ENCODE assay signal across 1 cellular context in genomic region chr19:5691930-5692784, GRCh38.
TF ChIP-seq lines count a peak whose summit lies in the region.

No MANE protein-coding gene starts in this region.

TF ChIP-seq in K562, 482 proteins besides CTCF, POLR2A, EP300 and RAD21 (continued from another document and continues in another):
- TF ChIP-seq ZNF280B (CRISPR knock-in tag; IDR thresholded peaks at IDR 0.05): no peak
- no peak for TF ChIP-seq KDM5B (IDR thresholded peaks at IDR 0.05; ENCODE audit: insufficient replicate concordance, low read depth, low read length)
- no peak for TF ChIP-seq ZKSCAN1 (IDR thresholded peaks at IDR 0.05; ENCODE audit: low read depth, low read length)
- TF ChIP-seq SNIP1 (IDR thresholded peaks at IDR 0.05; ENCODE audit: low read depth): no peak
- no peak for TF ChIP-seq TSC22D4 (tag; IDR thresholded peaks at IDR 0.05)
- TF ChIP-seq USF1 (CRISPR knock-in tag; IDR thresholded peaks at IDR 0.05): no peak
- peak; percentile 50 for TF ChIP-seq SNRNP70 (optimal IDR thresholded peaks at IDR 0.05; ENCODE audit: low read depth, low read length)
- TF ChIP-seq UBTF (IDR thresholded peaks at IDR 0.05; ENCODE audit: borderline replicate concordance in 1 of 2, low read depth in 2 of 2, low read length in 2 of 2): no peak
- TF ChIP-seq ZNF589 (CRISPR knock-in tag; IDR thresholded peaks at IDR 0.05; ENCODE audit: low read depth): no peak
- TF ChIP-seq KHSRP (IDR thresholded peaks at IDR 0.05): no peak
- no peak for TF ChIP-seq SAFB2 (IDR thresholded peaks at IDR 0.05; ENCODE audit: borderline replicate concordance, low read depth, low read length, severe bottlenecking)
- TF ChIP-seq ZNF639 (CRISPR knock-in tag; conservative IDR thresholded peaks at IDR 0.05 in 1 of 2, IDR thresholded peaks at IDR 0.05 in 1 of 2): no peak
- TF ChIP-seq SRSF1 (IDR thresholded peaks at IDR 0.05; ENCODE audit: low read depth, low read length): no peak
- TF ChIP-seq ARHGAP35 (IDR thresholded peaks at IDR 0.05; ENCODE audit: partially characterized antibody): no peak
- TF ChIP-seq XRCC5 (IDR thresholded peaks at IDR 0.05; ENCODE audit: low read depth, low read length): no peak
- TF ChIP-seq TFE3 (CRISPR knock-in tag; IDR thresholded peaks at IDR 0.05): no peak
- no peak for TF ChIP-seq ZNF253 (CRISPR knock-in tag; conservative IDR thresholded peaks at IDR 0.05)
- no peak for TF ChIP-seq SMC3 (conservative IDR thresholded peaks at IDR 0.05; ENCODE audit: insufficient read depth, low read depth, low read length)
- no peak for TF ChIP-seq CREB5 (CRISPR knock-in tag; IDR thresholded peaks at IDR 0.05)
- 0 out of 2 replicates have a peak, but pooled peaks have one; percentile 77 for TF ChIP-seq FOXP4 (CRISPR knock-in tag; IDR thresholded peaks at IDR 0.05; ENCODE audit: borderline replicate concordance)
- no peak for TF ChIP-seq ZNF12 (CRISPR knock-in tag; IDR thresholded peaks at IDR 0.05)
- TF ChIP-seq ZNF140 (CRISPR knock-in tag; IDR thresholded peaks at IDR 0.05): no peak
- no peak for TF ChIP-seq ZBTB33 (CRISPR knock-in tag; IDR thresholded peaks at IDR 0.05)
- no peak; the same call in 1 of the 2 replicates for TF ChIP-seq STAT5A (IDR thresholded peaks at IDR 0.05; ENCODE audit: borderline replicate concordance, low read length)
- no peak for TF ChIP-seq HMG20B (CRISPR knock-in tag; IDR thresholded peaks at IDR 0.05)
- no peak for TF ChIP-seq YBX1 (IDR thresholded peaks at IDR 0.05)
- no peak; the same call in 1 of the 2 replicates for TF ChIP-seq PHF8 (IDR thresholded peaks at IDR 0.05; ENCODE audit: borderline replicate concordance, low read length)
- no peak for TF ChIP-seq MBD1 (CRISPR knock-in tag; IDR thresholded peaks at IDR 0.05)
- no peak for TF ChIP-seq ZFP91 (CRISPR knock-in tag; IDR thresholded peaks at IDR 0.05)
- no peak for TF ChIP-seq ARID2 (IDR thresholded peaks at IDR 0.05)
- peak; percentile 83 for TF ChIP-seq POLR2G (IDR thresholded peaks at IDR 0.05; ENCODE audit: low read depth, low read length)
- TF ChIP-seq ILF3 (IDR thresholded peaks at IDR 0.05; ENCODE audit: borderline replicate concordance): no peak
- no peak; the same call in none of the 2 replicates for TF ChIP-seq LCOR (CRISPR knock-in tag; IDR thresholded peaks at IDR 0.05)
- TF ChIP-seq ILK (tag; IDR thresholded peaks at IDR 0.05; ENCODE audit: borderline replicate concordance, low read depth): no peak
- no peak for TF ChIP-seq NR1H2 (CRISPR knock-in tag; IDR thresholded peaks at IDR 0.05)
- no peak for TF ChIP-seq NR4A1 (CRISPR knock-in tag; IDR thresholded peaks at IDR 0.05)
- 0 out of 2 replicates have a peak, but pooled peaks have one; percentile 32 for TF ChIP-seq NR4A1 (tag; IDR thresholded peaks at IDR 0.05)
- no peak for TF ChIP-seq BRF2 (IDR thresholded peaks at IDR 0.05; ENCODE audit: borderline replicate concordance, insufficient read depth, insufficient read length)
- TF ChIP-seq NCOA1 (IDR thresholded peaks at IDR 0.05; ENCODE audit: low read depth): no peak
- TF ChIP-seq SRSF3 (IDR thresholded peaks at IDR 0.05; ENCODE audit: insufficient read depth, low read length): no peak
- no peak; the same call in 1 of the 2 replicates for TF ChIP-seq RNF2 (IDR thresholded peaks at IDR 0.05)
- TF ChIP-seq NCOA6 (IDR thresholded peaks at IDR 0.05): no peak
- no peak for TF ChIP-seq ZNF23 (CRISPR knock-in tag; IDR thresholded peaks at IDR 0.05)
- peak; percentile 62; the same call in 1 of the 2 replicates for TF ChIP-seq HNRNPL (IDR thresholded peaks at IDR 0.05; ENCODE audit: low read depth, low read length)
- peak in 1 of 2 experiments; percentile 53; a peak in 1 of 4 replicates for TF ChIP-seq TEAD1 (CRISPR knock-in tag; IDR thresholded peaks at IDR 0.05)
- no peak for TF ChIP-seq ELF1 (tag; IDR thresholded peaks at IDR 0.05)
